8 cellular contexts compared by ENCODE assay signal in the genomic region with DNA sequence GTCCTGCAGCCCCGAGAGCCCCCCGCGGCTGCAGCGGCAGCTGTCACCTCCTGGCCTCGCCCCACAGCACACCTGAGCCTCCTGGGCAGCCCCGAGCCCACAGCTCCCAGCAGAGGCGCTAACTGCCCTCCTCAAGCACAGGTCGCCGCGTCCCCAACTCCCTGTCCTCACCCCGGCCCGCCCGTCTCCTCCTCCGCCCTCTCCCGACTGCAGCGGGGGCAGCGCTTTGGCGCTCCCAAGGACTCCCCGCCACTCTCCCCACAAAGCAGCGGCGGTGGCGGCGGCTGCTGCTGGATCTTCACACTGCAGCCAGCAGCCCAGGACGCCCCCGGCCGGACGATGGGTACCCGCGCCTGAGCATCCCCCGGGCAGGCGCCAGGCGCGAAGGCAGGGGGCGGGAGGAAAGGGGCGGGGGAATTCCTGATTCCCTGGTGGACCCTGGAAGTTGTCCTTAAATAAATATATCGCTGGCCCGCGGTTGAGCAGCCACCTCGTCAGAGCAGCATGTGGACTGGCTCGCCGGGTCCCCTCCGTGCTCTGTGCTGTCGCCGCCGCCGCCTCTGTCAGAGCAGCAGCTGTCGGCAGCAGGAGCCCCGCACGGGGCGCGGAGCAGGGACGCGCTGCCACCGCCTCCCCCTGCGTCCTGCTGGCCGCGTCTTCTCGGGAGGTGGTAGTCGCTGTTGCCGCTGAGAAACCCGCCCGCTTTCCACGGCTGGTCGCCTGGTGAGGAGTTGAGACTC.
A peak's percentile ranks its signal among the peaks of the same experiment; 100 is the strongest.
DNase-seq lines count a peak whose midpoint lies in the region; ATAC-seq lines count a peak whose summit lies in the region.

A gene (plus strand): TSS at position 485 of the 740 bp plus-strand sequence. CDS start 277 bp downstream, outside the sequence.

- peak; percentile 67 for DNase-seq in DMS 273 (lab: John Stamatoyannopoulos, UW; ENCODE audit: unreplicated experiment)
- DNase-seq in DMS 273 treated with DMSO at 0.1 percent for 48 hours (lab: John Stamatoyannopoulos, UW), result no peak
- peak; percentile 73 for DNase-seq in islet precursor cell
- DNase-seq in stimulated activated naive CD8-positive, alpha-beta T cell treated with anti-CD3 and anti-CD28 coated beads, Interleukin-15, amount 100 ng/mL, for 72 hours, result peak; percentile 4 to 10
- DNase-seq in NCI-H510A (lab: John Stamatoyannopoulos, UW), result no peak

- H3K36me3 Mint-ChIP-seq in activated naive CD8-positive, alpha-beta T cell, result no peaks in the 10 kb centered on the region

- H3K4me1 Mint-ChIP-seq in activated naive CD8-positive, alpha-beta T cell (ENCODE audit: low read depth), result peaks cover 11% of the 10 kb centered on the region
- H3K4me1 Mint-ChIP-seq in stimulated activated naive CD8-positive, alpha-beta T cell treated with anti-CD3 and anti-CD28 coated beads, Interleukin-15, amount 100 ng/mL, for 72 hours, result peaks cover 10% of the 10 kb centered on the region

- peak within 1 kb of the TSS; percentile 60 for H3K4me3 Mint-ChIP-seq in activated naive CD8-positive, alpha-beta T cell
- H3K4me3 Mint-ChIP-seq in stimulated activated naive CD8-positive, alpha-beta T cell treated with anti-CD3 and anti-CD28 coated beads, Interleukin-15, amount 100 ng/mL, for 72 hours, result peak within 1 kb of the TSS; percentile 54 to 61

- H3K27me3 Mint-ChIP-seq in activated naive CD8-positive, alpha-beta T cell, result peaks cover 49% of the 10 kb centered on the region
- peaks cover 40% of the 10 kb centered on the region for H3K27me3 Mint-ChIP-seq in stimulated activated naive CD8-positive, alpha-beta T cell treated with anti-CD3 and anti-CD28 coated beads, Interleukin-15, amount 100 ng/mL, for 72 hours

- ATAC-seq in stimulated activated naive CD8-positive, alpha-beta T cell treated with anti-CD3 and anti-CD28 coated beads, Interleukin-15, amount 100 ng/mL, for 72 hours, result peak; percentile 72
- ATAC-seq in GM21381 (IDR thresholded peaks at IDR 0.05; ENCODE audit: unreplicated experiment) (no peak), HG03159 (IDR thresholded peaks at IDR 0.05; ENCODE audit: unreplicated experiment) (no peak)

- H3K9me3 Mint-ChIP-seq in activated naive CD8-positive, alpha-beta T cell (ENCODE audit: low read depth), result no peaks in the 10 kb centered on the region
- H3K9me3 Mint-ChIP-seq in stimulated activated naive CD8-positive, alpha-beta T cell treated with anti-CD3 and anti-CD28 coated beads, Interleukin-15, amount 100 ng/mL, for 72 hours, result no peaks in the 10 kb centered on the region

- no peak within 1 kb of the TSS for H3K27ac Mint-ChIP-seq in activated naive CD8-positive, alpha-beta T cell
- H3K27ac Mint-ChIP-seq in stimulated activated naive CD8-positive, alpha-beta T cell treated with anti-CD3 and anti-CD28 coated beads, Interleukin-15, amount 100 ng/mL, for 72 hours, result no peak within 1 kb of the TSS

Comparison
In these comparisons a context has a peak if more than half of its experiments do, and no peak if none do; other contexts are left out.
1. DNase-seq: peak in DMS 273 (single experiment), islet precursor cell (single experiment) and stimulated activated naive CD8-positive, alpha-beta T cell treated with anti-CD3 and anti-CD28 coated beads, Interleukin-15, amount 100 ng/mL, for 72 hours (2 of 2); none in DMS 273 treated with DMSO at 0.1 percent for 48 hours (single experiment) and NCI-H510A (single experiment).